ENCODE assay signal across 16 cellular contexts in the genomic region with DNA sequence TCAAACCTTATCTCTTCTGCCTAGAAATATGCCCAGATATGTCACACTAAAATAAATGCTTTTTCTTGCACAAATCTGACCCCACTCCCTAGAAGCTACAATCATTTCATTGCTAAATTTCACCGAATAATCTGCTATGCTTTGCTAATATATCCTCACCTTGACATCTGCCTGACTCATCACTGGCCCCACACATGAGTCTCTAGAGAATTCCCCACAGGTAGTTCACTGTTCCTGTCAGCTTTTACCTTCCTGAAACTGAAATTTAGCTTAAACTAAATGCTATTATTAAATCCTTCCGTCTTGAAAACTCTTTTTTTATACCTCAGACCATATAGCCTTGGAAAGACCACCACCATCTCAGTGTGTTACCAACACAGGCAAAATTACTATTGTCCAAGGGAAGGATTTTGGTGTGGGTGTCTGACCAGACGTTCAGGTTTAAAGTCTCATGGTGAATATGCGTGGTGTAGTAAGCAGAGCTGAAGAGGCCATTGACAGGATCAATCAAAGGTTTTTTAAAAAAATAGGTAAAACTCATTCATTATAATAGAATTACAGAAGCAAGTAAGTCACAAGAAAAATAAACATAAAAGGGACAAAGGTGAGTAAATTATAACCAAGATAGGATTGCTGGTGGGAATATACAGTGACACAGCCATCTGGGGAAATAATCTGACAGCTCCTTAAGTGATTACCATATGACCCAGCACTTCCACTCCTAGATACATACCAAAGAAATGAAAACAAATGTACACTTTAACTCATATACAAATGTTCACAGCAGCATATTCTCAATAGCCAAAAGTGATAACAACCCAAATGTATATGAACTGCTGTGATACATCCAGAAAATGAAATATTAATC.
DNase-seq lines count a peak whose midpoint lies in the region; ATAC-seq, FAIRE-seq and TF ChIP-seq lines count a peak whose summit lies in the region.
"Had no signal": no experiment of that assay in that cellular context is flagged by ENCODE, and none has a peak within 500 bp of the region (broad histone marks: within the 10 kb centered on the region; RNA-seq: fewer than 3 reads in every experiment).

No MANE protein-coding gene starts in this region.

- H3K4me3 ChIP-seq in MM.1S (ENCODE audit: low read length) (peak overlapping the region; percentile 35), keratinocyte (ENCODE audit: control insufficient read depth in 2 of 3, extremely low read depth in 1 of 3, insufficient read depth in 2 of 3, low read depth in 1 of 3, low read length in 3 of 3) (peak overlapping the region in 1 of 3 experiments; percentile 12)
- H3K4me3 ChIP-seq: adrenal gland, HAP-1 had no signal

- H3K4me1 ChIP-seq in MM.1S (ENCODE audit: low read length) (peaks cover 42% of the 10 kb centered on the region), keratinocyte (ENCODE audit: control insufficient read depth, extremely low read depth, insufficient read depth, low read length) (peaks cover 35% of the 10 kb centered on the region)
- H3K4me1 ChIP-seq: parathyroid adenoma had no signal

- peak overlapping the region; percentile 25; the same call in 1 of the 2 replicates for H3K9ac ChIP-seq in MM.1S (ENCODE audit: low read length)
- H3K9ac ChIP-seq in keratinocyte (ENCODE audit: control insufficient read depth, extremely low read depth, insufficient read depth, low read length): peak overlapping the region; percentile 64
- H3K9ac ChIP-seq: parathyroid adenoma had no signal

- peaks cover 25% of the 10 kb centered on the region for H3F3A ChIP-seq in MM.1S (ENCODE audit: insufficient read depth, low read length)

- H3K9me2 ChIP-seq in MM.1S (replicated peaks; ENCODE audit: insufficient read depth, low read length): no peaks in the 10 kb centered on the region

- ATAC-seq in GM21447 (IDR thresholded peaks at IDR 0.05; ENCODE audit: unreplicated experiment): peak; percentile 77

- peaks cover 88% of the 10 kb centered on the region for H3K79me2 ChIP-seq in MM.1S (ENCODE audit: low read length)
- peaks cover 27% of the 10 kb centered on the region for H3K79me2 ChIP-seq in keratinocyte (ENCODE audit: control insufficient read depth, insufficient read depth, low read length)

- DNase-seq in NCI-H2171 treated with DMSO at 0.1 percent for 48 hours (lab: John Stamatoyannopoulos, UW) (peak; percentile 38), NCI-H2171 (lab: John Stamatoyannopoulos, UW) (no peak), MM.1S (peak; percentile 64), keratinocyte (ENCODE audit: low read depth, low spot score) (peak; percentile 15), NCI-H345 (lab: John Stamatoyannopoulos, UW) (no peak), islet precursor cell (no peak), germinal center (ENCODE audit: low spot score) (no peak)
- DNase-seq: adrenal gland; CD4-positive, alpha-beta T cell; NCI-H187 treated with DMSO at 0.1 percent for 48 hours; SIG-M5; stimulated activated CD4-positive, alpha-beta T cell treated with anti-CD3 and anti-CD28 coated beads, Interleukin-12 subunit alpha, Interleukin-12 subunit beta, amount 100 ng/mL, for 4 hours had no signal

- peak overlapping the region; percentile 78 for H3K4me2 ChIP-seq in MM.1S (ENCODE audit: low read depth, low read length)
- H3K4me2 ChIP-seq in keratinocyte (ENCODE audit: control insufficient read depth, extremely low read depth, insufficient read depth, low read depth, low read length): peak overlapping the region; percentile 74

- H2AFZ ChIP-seq in MM.1S (ENCODE audit: low read length) (no peak overlapping the region), keratinocyte (ENCODE audit: control insufficient read depth, low read length) (no peak overlapping the region)
- H2AFZ ChIP-seq: parathyroid adenoma had no signal

- H3K36me3 ChIP-seq in MM.1S (replicated peaks; ENCODE audit: insufficient read depth, low read length): no peaks in the 10 kb centered on the region
- H3K36me3 ChIP-seq in keratinocyte (ENCODE audit: control insufficient read depth in 2 of 2, extremely low read depth in 1 of 2, insufficient read depth in 2 of 2, low read length in 2 of 2): peaks cover 0 to 3% of the 10 kb centered on the region in 2 experiments
- H3K36me3 ChIP-seq: adrenal gland, HAP-1 had no signal

- H3K27ac ChIP-seq in MM.1S (ENCODE audit: low read length) (peak overlapping the region; percentile 85), keratinocyte (ENCODE audit: control insufficient read depth, insufficient read depth, low read length) (peak overlapping the region; percentile 86)
- H3K27ac ChIP-seq: 22Rv1, adrenal gland, parathyroid adenoma had no signal

- H3K27me3 ChIP-seq in MM.1S (replicated peaks; ENCODE audit: insufficient read depth, low read length) (no peaks in the 10 kb centered on the region), keratinocyte (ENCODE audit: control insufficient read depth, extremely low read depth, insufficient read depth, low read length) (no peaks in the 10 kb centered on the region)
- H3K27me3 ChIP-seq: adrenal gland had no signal

- TF ChIP-seq CTCF in MM.1S (IDR thresholded peaks at IDR 0.05; ENCODE audit: low read length) (no peak), keratinocyte (optimal IDR thresholded peaks at IDR 0.05 in 1 of 3, IDR thresholded peaks at IDR 0.05 in 1 of 3, conservative IDR thresholded peaks at IDR 0.05 in 1 of 3; ENCODE audit: extremely low read depth in 1 of 3, insufficient read depth in 2 of 3, low read length in 3 of 3) (no peak)

- no peaks in the 10 kb centered on the region for H3K9me1 ChIP-seq in keratinocyte (ENCODE audit: control insufficient read depth, extremely low read depth, insufficient read depth, low read length)

- H4K20me1 ChIP-seq in MM.1S (ENCODE audit: insufficient read depth, low read length): no peaks in the 10 kb centered on the region
- no peaks in the 10 kb centered on the region for H4K20me1 ChIP-seq in keratinocyte (ENCODE audit: control insufficient read depth, extremely low read depth, insufficient read depth, low read length)

- peak; percentile 85 for FAIRE-seq in keratinocyte (lab: Jason Lieb, UNC)

- H3K9me3 ChIP-seq in MM.1S (replicated peaks; ENCODE audit: insufficient read depth, low read length) (no peaks in the 10 kb centered on the region), keratinocyte (ENCODE audit: control insufficient read depth, low read depth, low read length) (no peaks in the 10 kb centered on the region)
- H3K9me3 ChIP-seq: HAP-1 had no signal

- dilution Hi-C loops in keratinocyte (cut with MboI; ENCODE audit: extremely low pct_ligation_motif_present, low sequenced_read_pairs): no loop called here

Comparison
In these comparisons a context has a peak if more than half of its experiments do, and no peak if none do; other contexts are left out.
1. DNase-seq: peak in NCI-H2171 treated with DMSO at 0.1 percent for 48 hours (single experiment), MM.1S (single experiment) and keratinocyte (single experiment); none in NCI-H2171 (single experiment), NCI-H345 (single experiment), islet precursor cell (single experiment) and germinal center (single experiment).